ENCODE assay signal across 15 cellular contexts in genomic region chr2:236163483-236164200, GRCh38. TPM values are rescaled to one million over a fixed set of nuclear protein-coding genes. Genes with fewer than 3 reads are reported as not detected.
DNase-seq lines count a peak whose midpoint lies in the region; ATAC-seq and TF ChIP-seq lines count a peak whose summit lies in the region.
"Had no signal": no experiment of that assay in that cellular context is flagged by ENCODE, and none has a peak within 500 bp of the region (broad histone marks: within the 10 kb centered on the region; RNA-seq: fewer than 3 reads in every experiment).

No MANE protein-coding gene starts in this region.

- no TSS peak for BruUV-seq in MCF 10A (replicated peaks; lab: Mats Ljungman, UMichigan)

- no peaks in the 10 kb centered on the region for H3K36me3 ChIP-seq in breast epithelium
- no peaks in the 10 kb centered on the region for H3K36me3 ChIP-seq in mesodermal cell (ENCODE audit: control insufficient read depth, insufficient read depth, low read length)
- H3K36me3 ChIP-seq in tibial artery, result no peaks in the 10 kb centered on the region

- no peaks in the 10 kb centered on the region for H3K9me3 Mint-ChIP-seq in MCF 10A (ENCODE audit: unreplicated experiment)
- H3K9me3 Mint-ChIP-seq in natural killer cell treated with Interleukin-12 subunit alpha and Interleukin-12 subunit beta and Interleukin-15 and Interleukin-18, amount 100 ng/mL, for 72 hours, result no peaks in the 10 kb centered on the region

- TF ChIP-seq POLR2A in breast epithelium (IDR thresholded peaks at IDR 0.05), result no peak

- H3K4me1 ChIP-seq in breast epithelium (peaks cover 17 to 20% of the 10 kb centered on the region in 2 donors), mesodermal cell (ENCODE audit: control insufficient read depth, insufficient read depth, low read length, poor library complexity, severe bottlenecking) (peaks cover 21% of the 10 kb centered on the region), tibial artery (peaks cover 0 to 64% (median 43%) of the 10 kb centered on the region in 4 donors)

- CTCF ChIA-PET in MCF 10A (lab: Yijun Ruan, JAX), result interaction anchor here (0.5 to 1.5 kb wide), 2 partner anchors 14 to 291 kb away, joined by 5 read pairs; no protein-coding TSS in a partner anchor

- H3K27ac Mint-ChIP-seq in MCF 10A (ENCODE audit: low read depth, unreplicated experiment), result no peak overlapping the region
- no peak overlapping the region for H3K27ac Mint-ChIP-seq in natural killer cell treated with Interleukin-12 subunit alpha and Interleukin-12 subunit beta and Interleukin-15 and Interleukin-18, amount 100 ng/mL, for 72 hours

- no peak overlapping the region for H3K4me3 Mint-ChIP-seq in MCF 10A (ENCODE audit: unreplicated experiment)
- H3K4me3 Mint-ChIP-seq in natural killer cell treated with Interleukin-12 subunit alpha and Interleukin-12 subunit beta and Interleukin-15 and Interleukin-18, amount 100 ng/mL, for 72 hours, result no peak overlapping the region

- 36 to 56% methylated on average over 49 to 50 of the region's 58 CpGs for WGBS in mesodermal cell (ENCODE audit: insufficient coverage in 2 of 2), 2 experiments

- H3K9me3 ChIP-seq in breast epithelium, result no peaks in the 10 kb centered on the region
- H3K9me3 ChIP-seq in mesodermal cell (ENCODE audit: control insufficient read depth, low read length), result no peaks in the 10 kb centered on the region
- no peaks in the 10 kb centered on the region for H3K9me3 ChIP-seq in tibial artery

- no peak for TF ChIP-seq CTCF in breast epithelium (IDR thresholded peaks at IDR 0.05)
- no peak for TF ChIP-seq CTCF in MCF 10A (IDR thresholded peaks at IDR 0.05; ENCODE audit: unreplicated experiment)
- no peak for TF ChIP-seq CTCF in coronary artery (IDR thresholded peaks at IDR 0.05)
- TF ChIP-seq CTCF in tibial artery (IDR thresholded peaks at IDR 0.05), result no peak

- POLR2A ChIA-PET in MCF 10A (lab: Yijun Ruan, JAX), result no interaction called here

- peaks cover 20 to 90% of the 10 kb centered on the region in 2 donors for H3K27me3 ChIP-seq in breast epithelium
- peaks cover 12 to 100% of the 10 kb centered on the region in 2 donors for H3K27me3 ChIP-seq in tibial artery

- intact Hi-C loops in breast epithelium (cut with DNase I; ENCODE audit: low total_unique reads) (no loop called here), MCF 10A (cut with micrococcal nuclease) (no loop called here), tibial artery (cut with DNase I; ENCODE audit: low total_unique reads) (no loop called here)

- peak overlapping the region; percentile 29 to 64 (median 32) for H3K4me3 ChIP-seq in breast epithelium
- H3K4me3 ChIP-seq in coronary artery, result peak overlapping the region; percentile 60
- H3K4me3 ChIP-seq in mesodermal cell (ENCODE audit: extremely low read depth, insufficient read depth, low read length, poor library complexity, severe bottlenecking), result peak overlapping the region; percentile 39
- peak overlapping the region; percentile 32 to 51 for H3K4me3 ChIP-seq in tibial artery

- H3K27ac ChIP-seq in breast epithelium (no peak overlapping the region), coronary artery (no peak overlapping the region), mesodermal cell (ENCODE audit: low read depth, low read length, severe bottlenecking) (no peak overlapping the region), tibial artery (no peak overlapping the region)
- H3K27ac ChIP-seq: dorsolateral prefrontal cortex had no signal

- peaks cover 6% of the 10 kb centered on the region for H3K4me1 Mint-ChIP-seq in MCF 10A (ENCODE audit: insufficient read depth, unreplicated experiment)
- peaks cover 0 to 10% of the 10 kb centered on the region in 2 donors for H3K4me1 Mint-ChIP-seq in natural killer cell treated with Interleukin-12 subunit alpha and Interleukin-12 subunit beta and Interleukin-15 and Interleukin-18, amount 100 ng/mL, for 72 hours (ENCODE audit: low read depth in 2 of 2)

- peaks cover 6% of the 10 kb centered on the region for H3K36me3 Mint-ChIP-seq in MCF 10A (ENCODE audit: insufficient read depth, unreplicated experiment)
- H3K36me3 Mint-ChIP-seq in natural killer cell treated with Interleukin-12 subunit alpha and Interleukin-12 subunit beta and Interleukin-15 and Interleukin-18, amount 100 ng/mL, for 72 hours, result no peaks in the 10 kb centered on the region

- H3K27me3 Mint-ChIP-seq in MCF 10A (ENCODE audit: insufficient read depth, unreplicated experiment), result peaks cover 12% of the 10 kb centered on the region
- peaks cover 21 to 28% of the 10 kb centered on the region in 2 donors for H3K27me3 Mint-ChIP-seq in natural killer cell treated with Interleukin-12 subunit alpha and Interleukin-12 subunit beta and Interleukin-15 and Interleukin-18, amount 100 ng/mL, for 72 hours

- DNase-seq in breast epithelium (ENCODE audit: low spot score in 2 of 2) (no peak), MCF 10A (ENCODE audit: unreplicated experiment) (no peak), coronary artery (ENCODE audit: low spot score) (peak; percentile 28), tibial artery (no peak), HPDE6-E6E7 (ENCODE audit: extremely low spot score) (no peak)
- no peak for DNase-seq in natural killer cell treated with Interleukin-12 subunit alpha and Interleukin-12 subunit beta and Interleukin-15 and Interleukin-18, amount 100 ng/mL, for 72 hours (ENCODE audit: low spot score)
- DNase-seq: activated effector memory CD4-positive, alpha-beta T cell treated with Interleukin-2 at 50 U/mL for 16 hours; Kasumi-1; NCI-H2227 treated with DMSO at 0.1 percent for 48 hours; RPMI8226 had no signal

- ATAC-seq in GM19351 (IDR thresholded peaks at IDR 0.05; ENCODE audit: unreplicated experiment), result no peak
- no peak for ATAC-seq in natural killer cell treated with Interleukin-12 subunit alpha and Interleukin-12 subunit beta and Interleukin-15 and Interleukin-18, amount 100 ng/mL, for 72 hours

RNA-seq across cellular contexts. Expression of gene GBX2, which starts 4.5 kb away (rescaled TPM):
- total RNA-seq in breast epithelium (not detected), MCF 10A (2022) (not detected in 2 replicates)
- 4.8 TPM for polyA plus RNA-seq in mesodermal cell (2013, experiment 1 of 2)
- polyA plus RNA-seq in mesodermal cell (2013, experiment 2 of 2), result 2.6 TPM
- total RNA-seq in natural killer cell treated with Interleukin-12 subunit alpha and Interleukin-12 subunit beta and Interleukin-15 and Interleukin-18, amount 100 ng/mL, for 72 hours, result not detected
- total RNA-seq: omental fat pad, urinary bladder had no signal
- polyA plus RNA-seq: urinary bladder had no signal
